In genomic region chr3:53709256-53709655, GRCh38 we compare ENCODE assay signal across 2 cellular contexts.
TF ChIP-seq lines count a peak whose summit lies in the region.

No MANE protein-coding gene starts in this region.

TF ChIP-seq in A549, 52 proteins besides CTCF, POLR2A, EP300 and RAD21 (continued from another document):
- TF ChIP-seq HMGXB4 (CRISPR knock-in tag; IDR thresholded peaks at IDR 0.05; ENCODE audit: borderline replicate concordance), result no peak

TF ChIP-seq in GM23338, 12 proteins besides CTCF, POLR2A, EP300 and RAD21 (continued from another document):
- no peak for TF ChIP-seq ZNF462 (CRISPR knock-in tag; IDR thresholded peaks at IDR 0.05)
- TF ChIP-seq EZH2phosphoT487 (IDR thresholded peaks at IDR 0.05; ENCODE audit: unreplicated experiment), result no peak
- no peak for TF ChIP-seq POLR2AphosphoS5 (IDR thresholded peaks at IDR 0.05; ENCODE audit: low read depth)
- TF ChIP-seq STAT1 (IDR thresholded peaks at IDR 0.05; ENCODE audit: unreplicated experiment), result no peak
- TF ChIP-seq ZNF331 (CRISPR knock-in tag; IDR thresholded peaks at IDR 0.05; ENCODE audit: low read depth), result no peak
- TF ChIP-seq NANOG (IDR thresholded peaks at IDR 0.05; ENCODE audit: borderline replicate concordance), result no peak
- no peak for TF ChIP-seq CREB1 (CRISPR knock-in tag; IDR thresholded peaks at IDR 0.05; ENCODE audit: low read depth)
- no peak for TF ChIP-seq ETS1 (IDR thresholded peaks at IDR 0.05)
- no peak for TF ChIP-seq JUNB (IDR thresholded peaks at IDR 0.05; ENCODE audit: unreplicated experiment)
- no peak for TF ChIP-seq REST (IDR thresholded peaks at IDR 0.05; ENCODE audit: unreplicated experiment)
